ENCODE assay signal across 8 cellular contexts in genomic region chr19:2888739-2889224, GRCh38. TPM values are rescaled to one million over a fixed set of nuclear protein-coding genes. Genes with fewer than 3 reads are reported as not detected.
A peak's percentile ranks its signal among the peaks of the same experiment; 100 is the strongest.
DNase-seq lines count a peak whose midpoint lies in the region; ATAC-seq and TF ChIP-seq lines count a peak whose summit lies in the region.

No MANE protein-coding gene starts in this region.

- TF ChIP-seq CTCF in AG10803 (conservative IDR thresholded peaks at IDR 0.05; ENCODE audit: low read length) (no peak), mucosa of descending colon (IDR thresholded peaks at IDR 0.05) (no peak)

- H3K9me3 ChIP-seq in mucosa of descending colon = no peaks in the 10 kb centered on the region

- peak overlapping the region; percentile 55 for H3K4me3 ChIP-seq in AG10803 (ENCODE audit: low read length)
- no peak overlapping the region for H3K4me3 ChIP-seq in mucosa of descending colon

- peak; percentile 13 for DNase-seq in AG10803 (ENCODE audit: low read depth)
- peak; percentile 5 for DNase-seq in NCI-H226
- DNase-seq in activated naive CD4-positive, alpha-beta T cell (lab: John Stamatoyannopoulos, UW) = peak in 3 of 4 experiments; percentile 11 to 21 (median 14)
- DNase-seq in mucosa of descending colon = peak; percentile 30 to 85 (median 54)
- no peak for DNase-seq in glomerular visceral epithelial cell (ENCODE audit: extremely low spot score)
- no peak for DNase-seq in globus pallidus (ENCODE audit: low spot score)
- DNase-seq in NCI-H1694 (lab: John Stamatoyannopoulos, UW) = no peak

- peaks cover 5% of the 10 kb centered on the region for H3K4me1 ChIP-seq in mucosa of descending colon (ENCODE audit: low read depth)

- H3K36me3 ChIP-seq in mucosa of descending colon (ENCODE audit: low read depth) = no peaks in the 10 kb centered on the region

- intact Hi-C loops in mucosa of descending colon (cut with DNase I, micrococcal nuclease) = loop anchor here in 1 of 2 donors (10.0 kb wide), 1 partner anchor 276 kb away; no protein-coding TSS in a partner anchor

- ATAC-seq in mucosa of descending colon (peak; percentile 90), GM21381 (IDR thresholded peaks at IDR 0.05; ENCODE audit: unreplicated experiment) (no peak)

RNA-seq across cellular contexts. Expression of gene ZNF57, which starts 11.9 kb away (rescaled TPM):
- total RNA-seq in mucosa of descending colon = 10 to 100 TPM in 2 of 3 donors, 1 to 10 TPM in 1; 8.9 to 19.1 (median 14.4) TPM

RNA-seq across cellular contexts. Expression of gene ZNF556, which starts 21.6 kb away (rescaled TPM):
- total RNA-seq in mucosa of descending colon = under 1 TPM in 1 of 3 donors, not detected in 2; 0.29 TPM

RNA-seq across cellular contexts. Expression of gene ZNF555, which starts 47.5 kb away (rescaled TPM):
- total RNA-seq in mucosa of descending colon = 1 to 10 TPM; 3.0 to 8.4 (median 4.8) TPM

RNA-seq across cellular contexts. Expression of gene ZNF77, which starts 56.0 kb away (rescaled TPM):
- total RNA-seq in mucosa of descending colon = 1 to 10 TPM; 4.1 to 4.5 (median 4.1) TPM

Comparison
In these comparisons a context has a peak if more than half of its experiments do, and no peak if none do; other contexts are left out.
1. DNase-seq: peak in AG10803 (single experiment), NCI-H226 (single experiment), activated naive CD4-positive, alpha-beta T cell (3 of 4) and mucosa of descending colon (3 of 3); none in glomerular visceral epithelial cell (single experiment), globus pallidus (single experiment) and NCI-H1694 (single experiment).